ENCODE assay signal across 8 cellular contexts in genomic region chr12:53098982-53099651, GRCh38. TPM values are rescaled to one million over a fixed set of nuclear protein-coding genes. Genes with fewer than 3 reads are reported as not detected.
DNase-seq lines count a peak whose midpoint lies in the region; ATAC-seq and TF ChIP-seq lines count a peak whose summit lies in the region.

No MANE protein-coding gene starts in this region.

- POLR2A ChIA-PET in HCT116 (lab: Charles Lee) = interaction anchor here (0.7 to 3.6 kb wide), 7 partner anchors 20 to 166 kb away, joined by 3 to 27 read pairs (median 6); partner anchors contain the start of gene SPRYD3

- TSS peak; percentile 74 for BruUV-seq in HCT116 (replicated peaks; lab: Mats Ljungman, UMichigan)

- RAD21 ChIA-PET in HCT116 (lab: Charles Lee; ENCODE audit: low non-redundant PET in 1 of 2, low total read pairs in 2 of 2, uncharacterized antibody in 2 of 2, unreplicated experiment in 2 of 2) = interaction anchor here (0.7 to 3.2 kb wide), 10 partner anchors 20 to 113 kb away, joined by 3 to 30 read pairs (median 4); partner anchors contain the start of gene SPRYD3 (in 2 of the 2)

- no peaks in the 10 kb centered on the region for H3K27me3 ChIP-seq in HCT116 (ENCODE audit: insufficient read depth, low read length)

- no peak for TF ChIP-seq RAD21 in HCT116 (IDR thresholded peaks at IDR 0.05; ENCODE audit: low read depth)

- peak overlapping the region; percentile 98 for H3K27ac ChIP-seq in HCT116 (ENCODE audit: low read depth, low read length)
- peak overlapping the region; percentile 77 for H3K27ac ChIP-seq in cingulate gyrus (ENCODE audit: low read depth, low read length)

- intact Hi-C loops in HCT116 (cut with micrococcal nuclease) = loop anchor here (1.0 kb wide), 2 partner anchors 20 to 33 kb away; partner anchors contain the start of gene SPRYD3

- no peak for TF ChIP-seq POLR2A in HCT116 (IDR thresholded peaks at IDR 0.05; ENCODE audit: borderline replicate concordance, extremely low read depth, insufficient read depth, insufficient read length)

- peaks cover 45 to 76% of the 10 kb centered on the region in 2 experiments for H3K4me1 ChIP-seq in HCT116 (ENCODE audit: control insufficient read depth in 1 of 2, insufficient read depth in 2 of 2, low read length in 2 of 2)

- no peak overlapping the region for H2AFZ ChIP-seq in HCT116 (ENCODE audit: low read depth, low read length, poor library complexity, severe bottlenecking)

- CTCF ChIA-PET in HCT116 (lab: Charles Lee) = interaction anchor here (0.7 to 3.6 kb wide), 20 partner anchors 19 to 222 kb away, joined by 3 to 110 read pairs (median 4); partner anchors contain the start of genes AAAS, CSAD, SPRYD3 and ZNF740

- peak overlapping the region; percentile 67 for H3K9ac ChIP-seq in HCT116 (ENCODE audit: low read length)

- H4K20me1 ChIP-seq in HCT116 (ENCODE audit: insufficient read depth) = no peaks in the 10 kb centered on the region

- ATAC-seq in HCT116 (peak; percentile 71), left lobe of liver (peak; percentile 67), GM21360 (IDR thresholded peaks at IDR 0.05; ENCODE audit: unreplicated experiment) (no peak)

- H3K4me3 ChIP-seq in AG10803 (ENCODE audit: low read length) = peak overlapping the region; percentile 64
- H3K4me3 ChIP-seq in HCT116 (replicated peaks in 1 of 2; ENCODE audit: low read depth in 1 of 2, low read length in 2 of 2) = peak overlapping the region; percentile 58 to 78

- H3K79me2 ChIP-seq in HCT116 (ENCODE audit: insufficient read depth, low read length) = no peaks in the 10 kb centered on the region

- no peaks in the 10 kb centered on the region for H3K36me3 ChIP-seq in HCT116 (ENCODE audit: control insufficient read depth in 1 of 2, insufficient read depth in 2 of 2, low read length in 2 of 2)

- no peaks in the 10 kb centered on the region for H3K9me2 ChIP-seq in HCT116 (ENCODE audit: insufficient read depth)

- H3K4me2 ChIP-seq in HCT116 (ENCODE audit: low read length) = peak overlapping the region; percentile 79

- H3K9me3 ChIP-seq in HCT116 (ENCODE audit: control insufficient read depth in 1 of 2, insufficient read depth in 1 of 2, low read depth in 1 of 2, low read length in 2 of 2) = no peaks in the 10 kb centered on the region

- peak; percentile 98 for TF ChIP-seq CTCF in AG10803 (conservative IDR thresholded peaks at IDR 0.05; ENCODE audit: low read length)
- TF ChIP-seq CTCF in HCT116 (IDR thresholded peaks at IDR 0.05 in 2 of 3, conservative IDR thresholded peaks at IDR 0.05 in 1 of 3; ENCODE audit: borderline replicate concordance in 1 of 3, insufficient read depth in 1 of 3, low read depth in 2 of 3, low read length in 2 of 3) = peak in 2 of 3 experiments; percentile 82 to 93; a peak in 4 of 6 replicates

- peak; percentile 98 for DNase-seq in AG10803 (ENCODE audit: low read depth)
- DNase-seq in HCT116 (ENCODE audit: low read depth, low spot score) = peak; percentile 89
- peak; percentile 79 for DNase-seq in NCI-H510A treated with DMSO at 0.1 percent for 48 hours (lab: John Stamatoyannopoulos, UW)
- DNase-seq in activated CD4-positive, alpha-beta T cell treated with anti-CD3 and anti-CD28 coated beads for 4 hours = peak; percentile 79 to 87
- DNase-seq in left lobe of liver (ENCODE audit: low spot score) = peak; percentile 79
- DNase-seq in stimulated activated CD4-positive, alpha-beta T cell treated with anti-CD3 and anti-CD28 coated beads, Interleukin-1b, Interleukin-23, amount 100 ng/mL, for 4 hours (ENCODE audit: low read depth in 2 of 2) = peak; percentile 86 to 91

TF ChIP-seq in HCT116, 20 proteins besides CTCF, POLR2A, EP300 and RAD21:
- TF ChIP-seq EZH2 (IDR thresholded peaks at IDR 0.05) = no peak
- TF ChIP-seq REST (IDR thresholded peaks at IDR 0.05; ENCODE audit: low read depth) = no peak
- no peak for TF ChIP-seq EZH2phosphoT487 (IDR thresholded peaks at IDR 0.05; ENCODE audit: borderline replicate concordance)
- no peak for TF ChIP-seq MAX (IDR thresholded peaks at IDR 0.05)
- peak; percentile 66 for TF ChIP-seq POLR2AphosphoS5 (IDR thresholded peaks at IDR 0.05; ENCODE audit: low read depth, low read length)
- peak; percentile 9 for TF ChIP-seq YY1 (IDR thresholded peaks at IDR 0.05; ENCODE audit: extremely low read depth, insufficient replicate concordance, low read depth, low read length)
- TF ChIP-seq ZFX (IDR thresholded peaks at IDR 0.05) = no peak
- TF ChIP-seq ZBTB33 (IDR thresholded peaks at IDR 0.05; ENCODE audit: extremely low read depth, insufficient replicate concordance, low read length) = no peak
- no peak for TF ChIP-seq EGR1 (IDR thresholded peaks at IDR 0.05; ENCODE audit: low read depth)
- TF ChIP-seq ELF1 (IDR thresholded peaks at IDR 0.05; ENCODE audit: borderline replicate concordance, low read depth) = no peak
TF ChIP-seq in HCT116: peak in this region for 2.

RNA-seq across cellular contexts. Expression of gene IGFBP6, which starts 1.6 kb away (rescaled TPM):
- total RNA-seq in HCT116 (2021; ENCODE audit: unreplicated experiment) = 83.4 TPM
- 89.0 and 110 TPM in 2 replicates for polyA plus RNA-seq in HCT116 (2012)
- 5.2 TPM for total RNA-seq in left lobe of liver

RNA-seq across cellular contexts. Expression of gene SOAT2, which starts 4.2 kb away (rescaled TPM):
- total RNA-seq in HCT116 (2021; ENCODE audit: unreplicated experiment) = 0.17 TPM
- 0.14 and 0.22 TPM in 2 replicates for polyA plus RNA-seq in HCT116 (2012)
- total RNA-seq in left lobe of liver = 0.25 TPM

RNA-seq across cellular contexts. Expression of gene SPRYD3, which starts 19.9 kb away (rescaled TPM):
- total RNA-seq in HCT116 (2021; ENCODE audit: unreplicated experiment) = 47.5 TPM
- polyA plus RNA-seq in HCT116 (2012) = 48.1 and 55.1 TPM in 2 replicates
- 16.2 TPM for total RNA-seq in left lobe of liver

RNA-seq across cellular contexts. Expression of gene TNS2, which starts 49.3 kb away (rescaled TPM):
- total RNA-seq in HCT116 (2021; ENCODE audit: unreplicated experiment) = 25.7 TPM
- polyA plus RNA-seq in HCT116 (2012) = 16.3 and 17.3 TPM in 2 replicates
- 146 TPM for total RNA-seq in left lobe of liver

Comparison
In these comparisons a context has a peak if more than half of its experiments do, and no peak if none do; other contexts are left out.
1. RNA of gene IGFBP6, which starts 1.6 kb away (total RNA-seq): 83.4 TPM in HCT116 (single experiment); 5.2 TPM in left lobe of liver (single experiment); every median in the first group is over 10 times any median in the second.
2. Peak in every context shown above with its lines, with median percentiles within 50 percentile points of each other: DNase-seq.